ENCODE assay signal across 9 cellular contexts in the genomic region with DNA sequence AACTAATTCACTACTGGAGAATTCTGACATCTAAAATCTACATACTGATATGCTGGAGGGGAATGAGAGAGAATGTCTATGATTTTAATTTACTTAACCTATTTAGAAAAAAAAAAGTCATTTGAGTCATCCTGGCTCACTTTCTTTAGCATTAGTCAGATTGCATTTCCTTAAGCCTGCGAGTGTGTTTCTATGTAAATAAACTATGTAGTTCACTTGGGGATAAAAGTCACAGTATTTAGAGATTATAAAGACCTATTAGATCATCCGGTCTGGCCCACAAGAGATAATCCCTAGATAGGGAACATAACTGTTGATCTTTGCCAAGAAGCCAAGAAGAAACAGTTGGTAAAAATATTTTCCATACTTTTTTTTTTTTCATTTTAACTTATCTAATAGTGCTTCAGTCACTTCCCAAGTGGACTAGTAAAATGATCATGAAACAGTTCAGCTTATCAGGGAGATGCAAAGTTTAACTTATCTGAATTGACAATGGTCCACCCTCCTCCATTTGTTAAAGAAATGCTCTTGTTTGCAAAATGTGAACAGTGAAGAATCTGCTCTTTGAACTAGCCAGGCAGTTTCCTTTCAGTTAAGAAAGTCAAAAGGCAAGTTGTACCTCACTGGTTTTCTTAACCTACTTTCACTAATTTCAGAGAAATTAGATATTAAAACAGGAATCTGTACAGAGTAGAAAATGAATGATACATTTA. TPM values are rescaled to one million over a fixed set of nuclear protein-coding genes. Genes with fewer than 3 reads are reported as not detected.
DNase-seq lines count a peak whose midpoint lies in the region; ATAC-seq and TF ChIP-seq lines count a peak whose summit lies in the region.
"Had no signal": no experiment of that assay in that cellular context is flagged by ENCODE, and none has a peak within 500 bp of the region (broad histone marks: within the 10 kb centered on the region; RNA-seq: fewer than 3 reads in every experiment).

No MANE protein-coding gene starts in this region.

- no peak overlapping the region for H3K27ac ChIP-seq in right cardiac atrium (ENCODE audit: low read length)
- peak overlapping the region; percentile 56 to 68 for H3K27ac ChIP-seq in tibial artery

- CTCF ChIA-PET in activated CD4-positive, alpha-beta T cell treated with anti-CD3 and anti-CD28 coated beads, Interleukin-2, amount 10 ng/mL, durations not matched to agents 7 days and 5 days (lab: Charles Lee), result no interaction called here

- TF ChIP-seq CTCF in astrocyte of the spinal cord (IDR thresholded peaks at IDR 0.05; ENCODE audit: low read depth, low read length), result no peak
- no peak for TF ChIP-seq CTCF in tibial artery (IDR thresholded peaks at IDR 0.05)

- intact Hi-C loops in right cardiac atrium (cut with DNase I) (no loop called here), tibial artery (cut with DNase I; ENCODE audit: low total_unique reads) (no loop called here)

- H3K36me3 ChIP-seq in tibial artery, result no peaks in the 10 kb centered on the region

- no peaks in the 10 kb centered on the region for H3K9me3 ChIP-seq in right cardiac atrium (ENCODE audit: control insufficient read depth, low read length)
- no peaks in the 10 kb centered on the region for H3K9me3 ChIP-seq in tibial artery

- ATAC-seq in right cardiac atrium, result peak; percentile 84 to 90
- no peak for ATAC-seq in GM18498 (IDR thresholded peaks at IDR 0.05; ENCODE audit: unreplicated experiment)
- ATAC-seq in GM21717 (IDR thresholded peaks at IDR 0.05; ENCODE audit: unreplicated experiment), result no peak

- 11% methylated on average over 2 of the region's 2 CpGs for WGBS in right cardiac atrium

- no peak overlapping the region for H3K27ac Mint-ChIP-seq in activated CD4-positive, alpha-beta T cell treated with anti-CD3 and anti-CD28 coated beads, Interleukin-2, amount 10 ng/mL, durations not matched to agents 7 days and 5 days
- H3K27ac Mint-ChIP-seq: endodermal cell had no signal

- H3K4me1 ChIP-seq in right cardiac atrium (ENCODE audit: control insufficient read depth, insufficient read depth, low read length) (no peaks in the 10 kb centered on the region), tibial artery (peaks cover 0 to 42% (median 5%) of the 10 kb centered on the region in 4 donors)

- POLR2A ChIA-PET in activated CD4-positive, alpha-beta T cell treated with anti-CD3 and anti-CD28 coated beads, Interleukin-2, amount 10 ng/mL, durations not matched to agents 7 days and 5 days (lab: Charles Lee), result no interaction called here

- no peak overlapping the region for H3K4me3 Mint-ChIP-seq in activated CD4-positive, alpha-beta T cell treated with anti-CD3 and anti-CD28 coated beads, Interleukin-2, amount 10 ng/mL, durations not matched to agents 7 days and 5 days
- H3K4me3 Mint-ChIP-seq: endodermal cell had no signal

- no peaks in the 10 kb centered on the region for H3K36me3 Mint-ChIP-seq in activated CD4-positive, alpha-beta T cell treated with anti-CD3 and anti-CD28 coated beads, Interleukin-2, amount 10 ng/mL, durations not matched to agents 7 days and 5 days (ENCODE audit: low read depth)

- in situ Hi-C loops in astrocyte of the spinal cord (cut with HindIII; ENCODE audit: low sequenced_read_pairs), result no loop called here

- H3K9me3 Mint-ChIP-seq in activated CD4-positive, alpha-beta T cell treated with anti-CD3 and anti-CD28 coated beads, Interleukin-2, amount 10 ng/mL, durations not matched to agents 7 days and 5 days, result no peaks in the 10 kb centered on the region
- H3K9me3 Mint-ChIP-seq: endodermal cell had no signal

- H3K27me3 ChIP-seq in right cardiac atrium (ENCODE audit: control insufficient read depth, insufficient read depth) (no peaks in the 10 kb centered on the region), tibial artery (no peaks in the 10 kb centered on the region)

- DNase-seq in HS-27A (ENCODE audit: low read depth) (peak; percentile 72), astrocyte of the spinal cord (ENCODE audit: low read depth, low spot score) (peak; percentile 91), right cardiac atrium (no peak), tibial artery (no peak)
- DNase-seq in activated CD4-positive, alpha-beta T cell treated with anti-CD3 and anti-CD28 coated beads, Interleukin-2, amount 10 ng/mL, durations not matched to agents 7 days and 5 days, result no peak
- DNase-seq: endodermal cell, NCI-H2081 had no signal

- no peaks in the 10 kb centered on the region for H3K4me1 Mint-ChIP-seq in activated CD4-positive, alpha-beta T cell treated with anti-CD3 and anti-CD28 coated beads, Interleukin-2, amount 10 ng/mL, durations not matched to agents 7 days and 5 days

- H3K4me3 ChIP-seq in astrocyte of the spinal cord (ENCODE audit: low read depth, low read length) (no peak overlapping the region), right cardiac atrium (ENCODE audit: low read length) (no peak overlapping the region), tibial artery (no peak overlapping the region)

- H3K27me3 Mint-ChIP-seq in activated CD4-positive, alpha-beta T cell treated with anti-CD3 and anti-CD28 coated beads, Interleukin-2, amount 10 ng/mL, durations not matched to agents 7 days and 5 days, result no peaks in the 10 kb centered on the region

RNA-seq across cellular contexts. Expression of a gene that starts 21.2 kb away (rescaled TPM):
- 1 to 10 TPM; 1.6 to 2.4 (median 1.7) TPM for total RNA-seq in right cardiac atrium
- polyA plus RNA-seq in right cardiac atrium, result 0.57 TPM
- not detected for total RNA-seq in activated CD4-positive, alpha-beta T cell treated with anti-CD3 and anti-CD28 coated beads, Interleukin-2, amount 10 ng/mL, durations not matched to agents 7 days and 5 days
- total RNA-seq: endodermal cell had no signal

Comparison
In these comparisons a context has a peak if more than half of its experiments do, and no peak if none do; other contexts are left out.
1. DNase-seq: peak in HS-27A (single experiment) and astrocyte of the spinal cord (single experiment); none in right cardiac atrium (0 of 3), tibial artery (0 of 2) and activated CD4-positive, alpha-beta T cell treated with anti-CD3 and anti-CD28 coated beads, Interleukin-2, amount 10 ng/mL, durations not matched to agents 7 days and 5 days (single experiment).
2. ATAC-seq: peak in right cardiac atrium (2 of 2); none in GM18498 (single experiment) and GM21717 (single experiment).